Comparison of ENCODE assay signal across 22 cellular contexts in the genomic region with DNA sequence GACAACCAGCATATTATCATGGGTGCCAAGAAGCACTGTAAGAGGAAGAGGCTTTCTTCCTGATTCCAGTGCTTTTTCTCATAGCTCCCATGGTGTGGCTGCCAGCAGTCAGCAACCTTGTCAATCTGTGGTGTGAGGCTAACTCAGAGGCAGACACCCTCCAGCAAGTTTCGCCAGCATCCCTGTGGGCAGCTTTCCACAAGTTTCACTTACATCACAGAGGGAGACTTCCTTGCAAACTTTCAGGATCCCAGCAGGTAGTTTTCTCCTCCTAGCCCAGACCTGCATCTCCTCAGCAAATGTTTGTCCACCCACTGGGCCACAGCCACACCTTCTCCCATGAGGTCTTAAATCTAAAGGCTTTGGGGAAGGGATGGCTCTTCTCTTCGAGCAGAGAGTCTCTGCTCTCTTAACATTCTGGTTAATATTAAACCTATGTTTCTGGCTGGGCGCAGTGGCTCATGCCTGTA. TPM values are rescaled to one million over a fixed set of nuclear protein-coding genes. Genes with fewer than 3 reads are reported as not detected.
DNase-seq lines count a peak whose midpoint lies in the region; ATAC-seq and TF ChIP-seq lines count a peak whose summit lies in the region.
"Had no signal": no experiment of that assay in that cellular context is flagged by ENCODE, and none has a peak within 500 bp of the region (broad histone marks: within the 10 kb centered on the region; RNA-seq: fewer than 3 reads in every experiment).

No MANE protein-coding gene starts in this region.

- no peak overlapping the region for H3K4me3 Mint-ChIP-seq in naive thymus-derived CD8-positive, alpha-beta T cell
- no peak overlapping the region for H3K4me3 Mint-ChIP-seq in effector memory CD8-positive, alpha-beta T cell
- H3K4me3 Mint-ChIP-seq: activated naive CD4-positive, alpha-beta T cell treated with anti-CD3 and anti-CD28 coated beads, Interleukin-2, amount 10 ng/mL, durations not matched to agents 7 days and 5 days; brain; HFFc6 had no signal

- TF ChIP-seq CTCF in mucosa of descending colon (IDR thresholded peaks at IDR 0.05) (no peak), right atrium auricular region (IDR thresholded peaks at IDR 0.05) (no peak)

- H3K9ac ChIP-seq in GM23248: no peak overlapping the region

- no peaks in the 10 kb centered on the region for H4K20me1 ChIP-seq in GM23248 (ENCODE audit: insufficient read depth)

- H3K4me2 ChIP-seq in GM23248 (ENCODE audit: unreplicated experiment): no peak overlapping the region
- H3K4me2 ChIP-seq: PC-9 had no signal

- no peak overlapping the region for H3K4me3 ChIP-seq in GM23248
- H3K4me3 ChIP-seq in mucosa of descending colon: no peak overlapping the region
- H3K4me3 ChIP-seq in right atrium auricular region: no peak overlapping the region
- H3K4me3 ChIP-seq: ovary, PC-9, vagina had no signal

- H3K9me3 Mint-ChIP-seq in naive thymus-derived CD8-positive, alpha-beta T cell: no peaks in the 10 kb centered on the region
- H3K9me3 Mint-ChIP-seq in effector memory CD8-positive, alpha-beta T cell: no peaks in the 10 kb centered on the region
- H3K9me3 Mint-ChIP-seq: activated naive CD4-positive, alpha-beta T cell treated with anti-CD3 and anti-CD28 coated beads, Interleukin-2, amount 10 ng/mL, durations not matched to agents 7 days and 5 days; brain; HFFc6 had no signal

- H3F3A ChIP-seq in GM23248 (ENCODE audit: insufficient read depth): no peaks in the 10 kb centered on the region

- intact Hi-C loops in mucosa of descending colon (cut with DNase I, micrococcal nuclease): no loop called here

- POLR2A ChIA-PET in naive thymus-derived CD8-positive, alpha-beta T cell (lab: Charles Lee): no interaction called here

- in situ Hi-C loops in GM23248 (cut with MboI): loop anchor here (25.0 kb wide), 1 partner anchor 397 kb away; the partner anchor contains the start of gene SLC39A10

- H3K27ac ChIP-seq in GM23248 (no peak overlapping the region), epithelial cell of prostate (no peak overlapping the region), right atrium auricular region (no peak overlapping the region)
- H3K27ac ChIP-seq: ovary, PC-9, vagina had no signal

- peak overlapping the region in 1 of 10 donors; percentile 14 for H3K27ac Mint-ChIP-seq in naive thymus-derived CD8-positive, alpha-beta T cell
- H3K27ac Mint-ChIP-seq in effector memory CD8-positive, alpha-beta T cell: no peak overlapping the region
- H3K27ac Mint-ChIP-seq: activated naive CD4-positive, alpha-beta T cell treated with anti-CD3 and anti-CD28 coated beads, Interleukin-2, amount 10 ng/mL, durations not matched to agents 7 days and 5 days; brain; HFFc6 had no signal

- H3K27me3 Mint-ChIP-seq in naive thymus-derived CD8-positive, alpha-beta T cell: peaks cover 0 to 4% (median 0%) of the 10 kb centered on the region in 5 donors
- peaks cover 21 to 36% of the 10 kb centered on the region in 2 donors for H3K27me3 Mint-ChIP-seq in effector memory CD8-positive, alpha-beta T cell

- no peaks in the 10 kb centered on the region for H3K9me2 ChIP-seq in GM23248 (ENCODE audit: insufficient read depth)

- no peaks in the 10 kb centered on the region for H3K36me3 Mint-ChIP-seq in naive thymus-derived CD8-positive, alpha-beta T cell
- H3K36me3 Mint-ChIP-seq in effector memory CD8-positive, alpha-beta T cell (ENCODE audit: insufficient read depth): no peaks in the 10 kb centered on the region
- H3K36me3 Mint-ChIP-seq: activated naive CD4-positive, alpha-beta T cell treated with anti-CD3 and anti-CD28 coated beads, Interleukin-2, amount 10 ng/mL, durations not matched to agents 7 days and 5 days; brain had no signal

- H3K4me1 ChIP-seq in GM23248 (ENCODE audit: insufficient read depth): no peaks in the 10 kb centered on the region
- H3K4me1 ChIP-seq in mucosa of descending colon (ENCODE audit: low read depth): no peaks in the 10 kb centered on the region
- H3K4me1 ChIP-seq in right atrium auricular region: no peaks in the 10 kb centered on the region
- H3K4me1 ChIP-seq: vagina had no signal

- WGBS in GM23248 (ENCODE audit: low coverage in 1 of 2, low lambda C conversion rate in 2 of 2, missing lambda C conversion rate in 2 of 2), 2 experiments: 63 to 69% methylated on average over 3 of the region's 3 CpGs

- ATAC-seq in mucosa of descending colon (peak; percentile 40), HG02938 (IDR thresholded peaks at IDR 0.05; ENCODE audit: unreplicated experiment) (no peak)
- no peak for ATAC-seq in naive thymus-derived CD8-positive, alpha-beta T cell
- no peak for ATAC-seq in effector memory CD8-positive, alpha-beta T cell (replicated peaks)
- ATAC-seq: left cardiac atrium had no signal

- no peaks in the 10 kb centered on the region for H3K36me3 ChIP-seq in GM23248 (ENCODE audit: low read depth)
- no peaks in the 10 kb centered on the region for H3K36me3 ChIP-seq in mucosa of descending colon (ENCODE audit: low read depth)
- no peaks in the 10 kb centered on the region for H3K36me3 ChIP-seq in right atrium auricular region
- H3K36me3 ChIP-seq: ovary, vagina had no signal

- H2AFZ ChIP-seq in GM23248: no peak overlapping the region
- H2AFZ ChIP-seq: PC-9 had no signal

- DNase-seq in GM23248 (peak; percentile 3), RPMI7951 (ENCODE audit: low read depth) (peak; percentile 38), epithelial cell of prostate (ENCODE audit: low read depth, low spot score) (peak; percentile 24), mucosa of descending colon (no peak), right atrium auricular region (ENCODE audit: low spot score) (no peak)
- no peak for DNase-seq in naive thymus-derived CD8-positive, alpha-beta T cell
- no peak for DNase-seq in effector memory CD8-positive, alpha-beta T cell
- DNase-seq: activated CD4-positive, alpha-beta T cell treated with anti-CD3 and anti-CD28 coated beads, Interleukin-2, amount 50 U/mL, for 4 hours; activated naive CD4-positive, alpha-beta T cell treated with anti-CD3 and anti-CD28 coated beads, Interleukin-2, amount 10 ng/mL, durations not matched to agents 7 days and 5 days; activated T-cell treated with anti-CD3 and anti-CD28 coated beads, Interleukin-2, amount 50 U/mL, for 1 hour; dermis blood vessel endothelial cell; HFFc6; hippocampal formation; left cardiac atrium; NCI-H2029; NCI-H526; ovary; PC-9; stimulated activated CD4-positive, alpha-beta T cell treated with anti-CD3 and anti-CD28 coated beads, Interleukin-4, amount 100 ng/mL, for 1 hour had no signal

- H3K79me2 ChIP-seq in GM23248 (ENCODE audit: insufficient read depth): no peaks in the 10 kb centered on the region

- no peaks in the 10 kb centered on the region for H3K27me3 ChIP-seq in GM23248 (replicated peaks; ENCODE audit: insufficient read depth)
- H3K27me3 ChIP-seq in right atrium auricular region: no peaks in the 10 kb centered on the region
- H3K27me3 ChIP-seq: ovary, vagina had no signal

- no peaks in the 10 kb centered on the region for H3K9me3 ChIP-seq in GM23248 (ENCODE audit: low read depth)
- no peaks in the 10 kb centered on the region for H3K9me3 ChIP-seq in mucosa of descending colon
- H3K9me3 ChIP-seq in right atrium auricular region: no peaks in the 10 kb centered on the region
- H3K9me3 ChIP-seq: ovary, vagina had no signal

- H3K4me1 Mint-ChIP-seq in naive thymus-derived CD8-positive, alpha-beta T cell: no peaks in the 10 kb centered on the region
- no peaks in the 10 kb centered on the region for H3K4me1 Mint-ChIP-seq in effector memory CD8-positive, alpha-beta T cell (ENCODE audit: low read depth in 2 of 2)
- H3K4me1 Mint-ChIP-seq: activated naive CD4-positive, alpha-beta T cell treated with anti-CD3 and anti-CD28 coated beads, Interleukin-2, amount 10 ng/mL, durations not matched to agents 7 days and 5 days; brain had no signal

RNA-seq across cellular contexts. Expression of gene DNAH7, which starts 9.1 kb away (rescaled TPM):
- total RNA-seq in GM23248 (2014; rRNA removed; shearing (Covaris generic)): 0.43 and 0.89 TPM in 2 replicates
- 0.29 and 0.40 TPM in 2 replicates for polyA plus RNA-seq in GM23248 (2016; fragmentation: Nextera tagmentation; extraction: Ambion mirVana)
- 0.78 and 1.3 TPM in 2 replicates for total RNA-seq in RPMI7951 (2014; rRNA removed; shearing (Covaris generic))
- total RNA-seq in mucosa of descending colon (1 to 10 TPM; 3.0 to 9.3 (median 5.5) TPM), right atrium auricular region (under 1 TPM; 0.16 to 0.52 TPM)
- not detected for total RNA-seq in naive thymus-derived CD8-positive, alpha-beta T cell
- polyA plus RNA-seq in naive thymus-derived CD8-positive, alpha-beta T cell: not detected

Comparison
In these comparisons a context has a peak if more than half of its experiments do, and no peak if none do; other contexts are left out.
1. DNase-seq: peak in GM23248 (single experiment), RPMI7951 (single experiment) and epithelial cell of prostate (single experiment); none in mucosa of descending colon (0 of 3), right atrium auricular region (single experiment), naive thymus-derived CD8-positive, alpha-beta T cell (0 of 10) and effector memory CD8-positive, alpha-beta T cell (0 of 3).